Comparison of ENCODE assay signal across 8 cellular contexts in the genomic region with DNA sequence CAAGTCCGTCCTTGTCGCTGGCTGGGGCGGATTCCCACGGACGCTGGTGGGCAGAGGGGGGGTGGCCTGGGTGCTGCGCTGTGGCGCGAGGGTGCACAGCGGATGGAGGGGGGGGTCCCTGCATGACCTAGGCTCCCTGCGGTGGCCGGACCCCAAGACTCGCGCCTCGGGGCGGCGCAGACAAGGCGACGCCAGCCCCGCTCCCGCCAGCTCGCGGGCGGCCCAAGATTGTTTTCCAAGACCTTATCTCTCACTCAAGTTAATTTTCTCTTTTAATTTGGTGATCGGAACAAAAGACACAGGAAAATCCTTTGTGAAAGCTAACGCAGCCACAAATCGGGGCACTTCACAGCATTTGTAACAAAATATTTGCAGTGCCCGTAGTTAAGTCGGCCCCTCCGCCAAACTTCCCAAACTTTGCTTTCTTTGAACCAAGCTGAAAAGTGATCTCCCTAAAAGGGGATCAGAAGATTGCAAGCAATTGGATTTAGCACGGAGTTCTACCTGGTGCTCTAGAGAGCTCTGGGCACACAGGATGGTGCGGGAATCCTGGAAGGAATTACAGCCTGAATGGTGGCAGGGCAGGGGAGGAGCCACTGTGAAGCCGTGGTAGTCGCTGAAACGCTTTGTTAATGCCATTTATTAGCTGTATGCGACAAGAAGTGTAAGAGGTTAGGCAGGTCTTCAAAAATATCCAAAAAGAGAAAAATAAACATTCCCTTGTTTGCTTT. TPM values are rescaled to one million over a fixed set of nuclear protein-coding genes. Genes with fewer than 3 reads are reported as not detected.
DNase-seq lines count a peak whose midpoint lies in the region; ATAC-seq, FAIRE-seq and TF ChIP-seq lines count a peak whose summit lies in the region.

No MANE protein-coding gene starts in this region.

- peak overlapping the region; percentile 86 to 99 (median 88) for H3K4me3 Mint-ChIP-seq in brain

- no peak overlapping the region for H2AFZ ChIP-seq in HepG2 (ENCODE audit: low read length)

- TF ChIP-seq CTCF in HFF-Myc (IDR thresholded peaks at IDR 0.05; ENCODE audit: low read depth, low read length, missing control alignments): no peak
- TF ChIP-seq CTCF in brain (conservative IDR thresholded peaks at IDR 0.05): no peak
- no peak for TF ChIP-seq CTCF in HepG2 (CRISPR knock-in tag; IDR thresholded peaks at IDR 0.05)
- no peak for TF ChIP-seq CTCF in thoracic aorta (IDR thresholded peaks at IDR 0.05)
- no peak for TF ChIP-seq CTCF in GM13976 (IDR thresholded peaks at IDR 0.05; ENCODE audit: borderline replicate concordance, control extremely low read depth, extremely low read depth, insufficient read depth, missing control alignments)

- no peak for TF ChIP-seq RAD21 in HepG2 (CRISPR knock-in tag; IDR thresholded peaks at IDR 0.05)

- in situ Hi-C loops in HepG2 (cut with HindIII; ENCODE audit: extremely low pct_ligation_motif_present, low pct_unique_long_range_greater_than_20kb) (loop anchor here (5.0 kb wide), 2 partner anchors 50 to 570 kb away; no protein-coding TSS in a partner anchor), GM13976 (cut with MboI; ENCODE audit: low sequenced_read_pairs, unreplicated experiment) (no loop called here)

- H3K36me3 ChIP-seq in HepG2 (replicated peaks in 1 of 2; ENCODE audit: control insufficient read depth in 1 of 2, insufficient read depth in 2 of 2, low read length in 2 of 2) (no peaks in the 10 kb centered on the region), thoracic aorta (no peaks in the 10 kb centered on the region)

- WGBS in HepG2 (ENCODE audit: low lambda C conversion rate): 82% methylated on average over 35 of the region's 35 CpGs

- intact Hi-C loops in HepG2 (cut with micrococcal nuclease; ENCODE audit: unreplicated experiment): no loop called here

- peak overlapping the region; percentile 86 for H3K9ac ChIP-seq in HepG2 (ENCODE audit: insufficient read depth, low read depth, low read length)

- peak overlapping the region; percentile 97 to 99 (median 98) for H3K27ac Mint-ChIP-seq in brain

- H3K27ac ChIP-seq in HepG2 (ENCODE audit: extremely low read length, insufficient read depth, low read length) (peak overlapping the region; percentile 97), thoracic aorta (peak overlapping the region; percentile 93 to 96)

- peak; percentile 60 for DNase-seq in A172 (ENCODE audit: low spot score)
- no peak for DNase-seq in HFF-Myc (ENCODE audit: extremely low read depth, low read depth)
- DNase-seq in HepG2 (ENCODE audit: low spot score): no peak
- no peak for DNase-seq in thoracic aorta (ENCODE audit: low spot score)
- DNase-seq in KG1 (lab: John Stamatoyannopoulos, UW): no peak
- DNase-seq in GM13976 (ENCODE audit: low spot score): no peak

- POLR2A ChIA-PET in HepG2 (lab: Yijun Ruan, JAX): interaction anchor here (0.7 to 7.2 kb wide), 10 partner anchors 18 to 551 kb away, joined by 3 to 313 read pairs (median 4); no protein-coding TSS in a partner anchor

- TF ChIP-seq EP300 in HepG2 (IDR thresholded peaks at IDR 0.05; ENCODE audit: low read depth in 2 of 2, low read length in 2 of 2): no peak
- no peak for TF ChIP-seq EP300 in HepG2 (CRISPR knock-in tag; IDR thresholded peaks at IDR 0.05; ENCODE audit: borderline replicate concordance)

- peaks cover 38% of the 10 kb centered on the region for H3K4me1 Mint-ChIP-seq in brain

- peaks cover 20% of the 10 kb centered on the region for H3K9me3 ChIP-seq in HepG2 (ENCODE audit: low read length)
- peaks cover 8% of the 10 kb centered on the region for H3K9me3 ChIP-seq in thoracic aorta

- H3K27me3 ChIP-seq in HepG2 (ENCODE audit: control insufficient read depth in 1 of 2, insufficient read depth in 2 of 2, low read length in 2 of 2) (peaks cover 0 to under 1% of the 10 kb centered on the region in 2 experiments; a peak in 1 of 5 replicates), thoracic aorta (replicated peaks; ENCODE audit: insufficient read depth) (no peaks in the 10 kb centered on the region)

- H3K4me3 ChIP-seq in HFF-Myc (replicated peaks; ENCODE audit: low read depth, low read length) (peak overlapping the region; percentile 36), HepG2 (replicated peaks in 1 of 3; ENCODE audit: insufficient read depth in 1 of 3, low read depth in 2 of 3, low read length in 3 of 3) (peak overlapping the region; percentile 64 to 77 (median 73)), thoracic aorta (peak overlapping the region; percentile 84)

- peak overlapping the region; percentile 99 for H3K4me2 ChIP-seq in HepG2 (ENCODE audit: low read depth, low read length)

- H3K27me3 Mint-ChIP-seq in brain: peaks cover 6% of the 10 kb centered on the region

- peaks cover 2% of the 10 kb centered on the region for H4K20me1 ChIP-seq in HepG2 (ENCODE audit: insufficient read depth, low read length)

- H3K4me1 ChIP-seq in HepG2 (ENCODE audit: insufficient read depth, low read length): peaks cover 36% of the 10 kb centered on the region
- peaks cover 4 to 22% of the 10 kb centered on the region in 2 donors for H3K4me1 ChIP-seq in thoracic aorta (ENCODE audit: control insufficient read depth in 1 of 2, low read depth in 2 of 2)

- CTCF ChIA-PET in HepG2 (lab: Yijun Ruan, JAX; ENCODE audit: low intra/inter-chr PET ratio, low total read pairs): no interaction called here

- peaks cover 17 to 36% (median 32%) of the 10 kb centered on the region in 5 experiments for H3K9me3 Mint-ChIP-seq in brain

- TF ChIP-seq POLR2A in HepG2 (IDR thresholded peaks at IDR 0.05; ENCODE audit: insufficient read depth in 1 of 2, low read depth in 2 of 2, low read length in 2 of 2): peak in 1 of 2 experiments; percentile 32; a peak in 1 of 4 replicates

- FAIRE-seq in HepG2 (lab: Jason Lieb, UNC): no peak

- peaks cover 21% of the 10 kb centered on the region for H3K36me3 Mint-ChIP-seq in brain

- peaks cover 7% of the 10 kb centered on the region for H3K79me2 ChIP-seq in HepG2 (ENCODE audit: insufficient read depth, low read length)

- BruUV-seq in HepG2 (replicated peaks; lab: Mats Ljungman, UMichigan): no TSS peak

- ATAC-seq in HepG2 (no peak), thoracic aorta (ENCODE audit: insufficient number of reproducible peaks, low FRiP score, low read depth) (no peak), GM19467 (IDR thresholded peaks at IDR 0.05; ENCODE audit: unreplicated experiment) (no peak)

TF ChIP-seq in HepG2, 621 proteins besides CTCF, POLR2A, EP300 and RAD21 (continues in another document):
- no peak for TF ChIP-seq E2F1 (CRISPR knock-in tag; IDR thresholded peaks at IDR 0.05)
- TF ChIP-seq, protein P1, sequence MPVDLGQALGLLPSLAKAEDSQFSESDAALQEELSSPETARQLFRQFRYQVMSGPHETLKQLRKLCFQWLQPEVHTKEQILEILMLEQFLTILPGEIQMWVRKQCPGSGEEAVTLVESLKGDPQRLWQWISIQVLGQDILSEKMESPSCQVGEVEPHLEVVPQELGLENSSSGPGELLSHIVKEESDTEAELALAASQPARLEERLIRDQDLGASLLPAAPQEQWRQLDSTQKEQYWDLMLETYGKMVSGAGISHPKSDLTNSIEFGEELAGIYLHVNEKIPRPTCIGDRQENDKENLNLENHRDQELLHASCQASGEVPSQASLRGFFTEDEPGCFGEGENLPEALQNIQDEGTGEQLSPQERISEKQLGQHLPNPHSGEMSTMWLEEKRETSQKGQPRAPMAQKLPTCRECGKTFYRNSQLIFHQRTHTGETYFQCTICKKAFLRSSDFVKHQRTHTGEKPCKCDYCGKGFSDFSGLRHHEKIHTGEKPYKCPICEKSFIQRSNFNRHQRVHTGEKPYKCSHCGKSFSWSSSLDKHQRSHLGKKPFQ (CRISPR knock-in tag; IDR thresholded peaks at IDR 0.05; ENCODE audit: insufficient replicate concordance): no peak

RNA-seq across cellular contexts. Expression of gene ID2, which starts 4.8 kb away (rescaled TPM):
- 63.8 and 98.8 TPM in 2 replicates for total RNA-seq in A172 (2014; rRNA removed; shearing (Covaris generic))
- polyA plus RNA-seq in brain (ENCODE audit: insufficient read depth, low read depth, low replicate concordance) (145 TPM), HepG2 (2011; rRNA removed) (610 and 719 TPM in 2 replicates)
- total RNA-seq in HepG2 (2016; rRNA removed; fragmentation: Illumina TruSeq; extraction: Trizol) (214 and 258 TPM in 2 replicates), thoracic aorta (100 to 1,000 TPM; 198 to 486 TPM)
- total RNA-seq in HepG2 (2016; cell fraction: cytosol; rRNA removed; fragmentation: Illumina TruSeq; extraction: Trizol; ENCODE audit: low read depth): 123 and 125 TPM in 2 replicates
- 231 and 299 TPM in 2 replicates for total RNA-seq in HepG2 (2016; cell fraction: insoluble cytoplasmic fraction; rRNA removed; fragmentation: Illumina TruSeq; extraction: Trizol)
- 120 and 130 TPM in 2 replicates for total RNA-seq in HepG2 (2016; cell fraction: membrane; rRNA removed; fragmentation: Illumina TruSeq; extraction: Trizol)
- 161 and 168 TPM in 2 replicates for total RNA-seq in HepG2 (2016; cell fraction: nucleus; rRNA removed; fragmentation: Illumina TruSeq; extraction: Trizol)
- polyA plus RNA-seq in HepG2 (2011; cell fraction: cytosol; rRNA removed): 553 and 655 TPM in 2 replicates
- polyA plus RNA-seq in HepG2 (2011; cell fraction: nucleus; rRNA removed): 354 and 556 TPM in 2 replicates
- polyA plus RNA-seq in HepG2 (2012): 144 and 150 TPM in 2 replicates
- 39.6 and 40.9 TPM in 2 replicates for polyA plus RNA-seq in HepG2 (2016; cell fraction: cytosol; fragmentation: Illumina TruSeq; extraction: Trizol; ENCODE audit: low read depth)
- 355 and 371 TPM in 2 replicates for polyA plus RNA-seq in HepG2 (2016; cell fraction: insoluble cytoplasmic fraction; fragmentation: Illumina TruSeq; extraction: Trizol; ENCODE audit: low read depth)
- 61.5 and 69.8 TPM in 2 replicates for polyA plus RNA-seq in HepG2 (2016; cell fraction: membrane; fragmentation: Illumina TruSeq; extraction: Trizol; ENCODE audit: low read depth)
- 375 and 408 TPM in 2 replicates for polyA plus RNA-seq in HepG2 (2016; cell fraction: nucleus; fragmentation: Illumina TruSeq; extraction: Trizol; ENCODE audit: insufficient read depth, low read depth)
- polyA minus RNA-seq in HepG2 (2011; rRNA and poly(A)+ RNA removed; ENCODE audit: low replicate concordance): 143 and 451 TPM in 2 replicates
- polyA minus RNA-seq in HepG2 (2011; cell fraction: cytosol; rRNA and poly(A)+ RNA removed): 138 and 177 TPM in 2 replicates
- 115 and 276 TPM in 2 replicates for polyA minus RNA-seq in HepG2 (2011; cell fraction: nucleus; rRNA and poly(A)+ RNA removed)
